10 cellular contexts compared by ENCODE assay signal in the genomic region with DNA sequence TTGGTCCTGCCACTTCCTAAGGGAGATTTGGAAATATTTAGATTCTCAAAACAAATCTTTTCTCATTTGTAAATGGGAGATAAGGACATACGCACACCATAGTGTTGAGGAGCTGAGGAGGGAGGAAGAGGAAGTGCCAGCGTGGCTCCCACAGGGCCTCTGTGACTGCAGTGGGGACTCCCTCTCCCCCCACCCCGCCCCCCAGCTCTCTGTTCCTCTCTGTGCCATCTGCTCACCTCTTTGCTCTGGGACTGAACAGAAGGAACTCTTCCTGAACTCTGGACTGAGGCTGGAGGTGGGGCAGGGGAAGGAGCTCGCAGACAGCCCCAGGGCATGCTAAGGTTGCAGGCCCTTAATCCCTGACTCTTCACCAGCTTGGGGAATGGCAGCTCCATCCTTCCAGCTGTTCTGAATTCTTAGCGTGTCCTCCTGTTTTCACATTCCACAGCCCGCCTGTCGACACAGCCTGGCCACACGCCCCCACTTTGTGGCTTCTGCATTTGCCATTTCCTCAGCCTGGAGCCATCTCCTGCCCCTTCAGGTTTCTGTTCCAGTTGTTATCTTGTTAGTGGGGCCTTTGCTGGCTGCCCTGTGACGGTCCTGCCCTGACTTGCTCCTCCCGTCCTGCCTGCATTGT. TPM values are rescaled to one million over a fixed set of nuclear protein-coding genes. Genes with fewer than 3 reads are reported as not detected.
A peak's percentile ranks its signal among the peaks of the same experiment; 100 is the strongest.
DNase-seq lines count a peak whose midpoint lies in the region; ATAC-seq and TF ChIP-seq lines count a peak whose summit lies in the region.
"Had no signal": no experiment of that assay in that cellular context is flagged by ENCODE, and none has a peak within 500 bp of the region (broad histone marks: within the 10 kb centered on the region; RNA-seq: fewer than 3 reads in every experiment).

No MANE protein-coding gene starts in this region.

- DNase-seq in HL-60 (ENCODE audit: low read depth in 1 of 2, low spot score in 1 of 2) (peak; percentile 81 to 88), OCI-M2 (lab: John Stamatoyannopoulos, UW; ENCODE audit: unreplicated experiment) (peak; percentile 54), skeletal muscle cell (ENCODE audit: low read depth) (peak; percentile 46), retina (no peak), COR-L47 (lab: John Stamatoyannopoulos, UW) (no peak)
- DNase-seq: NCI-H1105; stimulated activated CD4-positive, alpha-beta T cell treated with anti-CD3 and anti-CD28 coated beads, Interleukin-4, amount 100 ng/mL, for 24 hours had no signal

- ATAC-seq in esophagus mucosa (peak; percentile 35), GM18520 (IDR thresholded peaks at IDR 0.05; ENCODE audit: unreplicated experiment) (no peak)

- peak overlapping the region; percentile 60 for H3K27ac ChIP-seq in HL-60 (replicated peaks)
- H3K27ac ChIP-seq: cardiac muscle cell had no signal

- no peak overlapping the region for H3K4me3 ChIP-seq in HL-60 (replicated peaks; ENCODE audit: insufficient read depth, low read length)
- no peak overlapping the region for H3K4me3 ChIP-seq in skeletal muscle cell (ENCODE audit: low read depth, low read length)
- H3K4me3 ChIP-seq: cardiac muscle cell had no signal

- H3K27me3 ChIP-seq in HL-60 (ENCODE audit: insufficient read depth, poor library complexity, severe bottlenecking): no peaks in the 10 kb centered on the region
- H3K27me3 ChIP-seq: cardiac muscle cell had no signal

- TF ChIP-seq CTCF in HL-60 (IDR thresholded peaks at IDR 0.05; ENCODE audit: insufficient read depth, low read length): no peak

RNA-seq across cellular contexts. Expression of a gene that starts 11.5 kb away (rescaled TPM):
- 24.7 TPM for total RNA-seq in esophagus mucosa

RNA-seq across cellular contexts. Expression of a gene that starts 42.6 kb away (rescaled TPM):
- total RNA-seq in esophagus mucosa: 55.8 TPM

RNA-seq across cellular contexts. Expression of a gene that starts 47.2 kb away (rescaled TPM):
- total RNA-seq in esophagus mucosa: 10.7 TPM

Comparison
In these comparisons a context has a peak if more than half of its experiments do, and no peak if none do; other contexts are left out.
1. DNase-seq: peak in HL-60 (2 of 2), OCI-M2 (single experiment) and skeletal muscle cell (single experiment); none in retina (single experiment) and COR-L47 (single experiment).